ENCODE assay signal across 34 cellular contexts in genomic region chr13:69928262-69928661, GRCh38.
"Had no signal": no experiment of that assay in that cellular context is flagged by ENCODE, and none has a peak within 500 bp of the region (broad histone marks: within the 10 kb centered on the region; RNA-seq: fewer than 3 reads in every experiment).

No MANE protein-coding gene starts in this region.

- H3K9ac ChIP-seq: KMS-11 had no signal

- H3K9me3 ChIP-seq: MG63 had no signal

- H3K4me3 ChIP-seq: MG63 had no signal

- H3K36me3 ChIP-seq: MG63 had no signal

- H3K4me2 ChIP-seq: KMS-11 had no signal

- H3K27ac ChIP-seq: KMS-11 had no signal

- H3K27me3 ChIP-seq: MG63 had no signal

- DNase-seq: Karpas-422, Kasumi-1, MG63, MM.1S, MV-4-11, NCI-H1048, NCI-H1092, NCI-H1092 treated with DMSO at 0.1 percent for 48 hours, NCI-H1105, NCI-H1105 treated with DMSO at 0.1 percent for 48 hours, NCI-H1417, NCI-H1417 treated with DMSO at 0.1 percent for 48 hours, NCI-H1436, NCI-H1436 treated with DMSO at 0.1 percent for 48 hours, NCI-H146, NCI-H1694, NCI-H1694 treated with DMSO at 0.1 percent for 48 hours, NCI-H187, NCI-H187 treated with DMSO at 0.1 percent for 48 hours, NCI-H1930, NCI-H2029, NCI-H2029 treated with DMSO at 0.1 percent for 48 hours, NCI-H2081, NCI-H2081 treated with DMSO at 0.1 percent for 48 hours, NCI-H2107, NCI-H2171, NCI-H2171 treated with DMSO at 0.1 percent for 48 hours, NCI-H2227 treated with DMSO at 0.1 percent for 48 hours, NCI-H226, NCI-H345, NCI-H446, NCI-H446 treated with DMSO at 0.1 percent for 48 hours, NCI-H510A had no signal
